Comparison of ENCODE assay signal across 21 cellular contexts in genomic region chr16:83831451-83831987, GRCh38.
"Had no signal": no experiment of that assay in that cellular context is flagged by ENCODE, and none has a peak within 500 bp of the region (broad histone marks: within the 10 kb centered on the region; RNA-seq: fewer than 3 reads in every experiment).

No MANE protein-coding gene starts in this region.

- H3K36me3 Mint-ChIP-seq: immature natural killer cell; memory B cell; natural killer cell treated with Interleukin-12 subunit alpha and Interleukin-12 subunit beta and Interleukin-15 and Interleukin-18, amount 100 ng/mL, for 72 hours had no signal

- H3K4me1 ChIP-seq: parathyroid adenoma, prostate gland had no signal

- ATAC-seq: gastrocnemius medialis; left lung; lower lobe of right lung; natural killer cell treated with Interleukin-12 subunit alpha and Interleukin-12 subunit beta and Interleukin-15 and Interleukin-18, amount 100 ng/mL, for 72 hours; sciatic nerve had no signal

- H3K27me3 Mint-ChIP-seq: memory B cell had no signal

- H3K9me3 ChIP-seq: esophagus muscularis mucosa, gastrocnemius medialis, left lung, lower lobe of right lung, prostate gland, stomach, thoracic aorta, transverse colon had no signal

- H3K27me3 ChIP-seq: esophagus muscularis mucosa, gastrocnemius medialis, left lung, stomach, transverse colon had no signal

- H3K36me3 ChIP-seq: esophagus muscularis mucosa, gastrocnemius medialis, left lung, lower lobe of right lung, prostate gland, stomach, thoracic aorta, transverse colon had no signal

- H3K27ac Mint-ChIP-seq: immature natural killer cell; memory B cell; natural killer cell treated with Interleukin-12 subunit alpha and Interleukin-12 subunit beta and Interleukin-15 and Interleukin-18, amount 100 ng/mL, for 72 hours had no signal

- H3K4me3 ChIP-seq: esophagus muscularis mucosa, gastrocnemius medialis, left lung, lower lobe of right lung, prostate gland, skin epidermis, stomach, thoracic aorta, transverse colon had no signal

- DNase-seq: effector memory CD4-positive, alpha-beta T cell; gastrocnemius medialis; immature natural killer cell; left lung; lower lobe of right lung; midbrain; occipital lobe; stimulated activated CD4-positive, alpha-beta T cell treated with anti-CD3 and anti-CD28 coated beads, Interleukin-2, amount 100 ng/mL, for 24 hours; stimulated activated naive CD4-positive, alpha-beta T cell; stomach; substantia nigra; transverse colon had no signal

- H3K27ac ChIP-seq: epithelial cell of prostate, esophagus muscularis mucosa, gastrocnemius medialis, left lung, lower lobe of right lung, parathyroid adenoma, prostate gland, skin epidermis, stomach, thoracic aorta, transverse colon had no signal

- H3K9me3 Mint-ChIP-seq: immature natural killer cell; memory B cell; natural killer cell treated with Interleukin-12 subunit alpha and Interleukin-12 subunit beta and Interleukin-15 and Interleukin-18, amount 100 ng/mL, for 72 hours had no signal

- H3K4me3 Mint-ChIP-seq: immature natural killer cell; memory B cell; natural killer cell treated with Interleukin-12 subunit alpha and Interleukin-12 subunit beta and Interleukin-15 and Interleukin-18, amount 100 ng/mL, for 72 hours had no signal
